Comparison of ENCODE assay signal across 9 cellular contexts in genomic region chr14:92512807-92513203, GRCh38. TPM values are rescaled to one million over a fixed set of nuclear protein-coding genes. Genes with fewer than 3 reads are reported as not detected.
A peak's percentile ranks its signal among the peaks of the same experiment; 100 is the strongest.
DNase-seq lines count a peak whose midpoint lies in the region; ATAC-seq, FAIRE-seq and TF ChIP-seq lines count a peak whose summit lies in the region.
"Had no signal": no experiment of that assay in that cellular context is flagged by ENCODE, and none has a peak within 500 bp of the region (broad histone marks: within the 10 kb centered on the region; RNA-seq: fewer than 3 reads in every experiment).

No MANE protein-coding gene starts in this region.

- POLR2A ChIA-PET in activated CD8-positive, alpha-beta T cell treated with anti-CD3 and anti-CD28 coated beads for 36 hours (lab: Charles Lee) = interaction anchor here (0.6 to 5.8 kb wide), 5 partner anchors 13 to 92 kb away, joined by 3 to 31 read pairs (median 3); no protein-coding TSS in a partner anchor

- H3K4me1 ChIP-seq in skeletal muscle satellite cell (ENCODE audit: control insufficient read depth, insufficient read depth, low read length) = peaks cover 24% of the 10 kb centered on the region

- no peaks in the 10 kb centered on the region for H3K27me3 Mint-ChIP-seq in activated CD8-positive, alpha-beta T cell treated with anti-CD3 and anti-CD28 coated beads for 36 hours

- DNase-seq in GM18507 (ENCODE audit: extremely low spot score, insufficient read length, low read depth) (no peak), SKM-1 treated with dmso at 0.1 percent for 144 hours (lab: John Stamatoyannopoulos, UW; ENCODE audit: unreplicated experiment) (no peak), SW 1271 (lab: John Stamatoyannopoulos, UW) (no peak), NCI-H2171 (lab: John Stamatoyannopoulos, UW) (no peak)
- DNase-seq in activated CD8-positive, alpha-beta T cell treated with anti-CD3 and anti-CD28 coated beads for 36 hours = no peak
- no peak for DNase-seq in effector CD8-positive, alpha-beta T cell (lab: John Stamatoyannopoulos, UW)

- peak overlapping the region; percentile 92 for H3K4me2 ChIP-seq in skeletal muscle satellite cell (ENCODE audit: low read length)

- peak overlapping the region; percentile 57 for H3K4me3 ChIP-seq in iPS-11a (ENCODE audit: low read depth, low read length)
- peak overlapping the region; percentile 86 for H3K4me3 ChIP-seq in skeletal muscle satellite cell (ENCODE audit: low read length)

- peak overlapping the region; percentile 49 for H3K27ac Mint-ChIP-seq in activated CD8-positive, alpha-beta T cell treated with anti-CD3 and anti-CD28 coated beads for 36 hours

- ATAC-seq in activated CD8-positive, alpha-beta T cell treated with anti-CD3 and anti-CD28 coated beads for 36 hours = no peak

- H3K27me3 ChIP-seq in skeletal muscle satellite cell (ENCODE audit: control insufficient read depth, insufficient read depth, low read length) = no peaks in the 10 kb centered on the region

- CTCF ChIA-PET in activated CD8-positive, alpha-beta T cell treated with anti-CD3 and anti-CD28 coated beads for 36 hours (lab: Charles Lee) = interaction anchor here (0.7 to 1.1 kb wide), 4 partner anchors 10 to 168 kb away, joined by 3 read pairs; no protein-coding TSS in a partner anchor

- no peaks in the 10 kb centered on the region for H3K36me3 ChIP-seq in skeletal muscle satellite cell (ENCODE audit: insufficient read depth, low read length)

- intact Hi-C loops in activated CD8-positive, alpha-beta T cell treated with anti-CD3 and anti-CD28 coated beads for 36 hours (cut with micrococcal nuclease) = no loop called here

- peak; percentile 26 for FAIRE-seq in GM18507 (lab: Jason Lieb, UNC)
- FAIRE-seq: small intestine had no signal

- H3K9me3 Mint-ChIP-seq in activated CD8-positive, alpha-beta T cell treated with anti-CD3 and anti-CD28 coated beads for 36 hours = no peaks in the 10 kb centered on the region

- H3K4me1 Mint-ChIP-seq in activated CD8-positive, alpha-beta T cell treated with anti-CD3 and anti-CD28 coated beads for 36 hours (ENCODE audit: low read depth) = peaks cover 25% of the 10 kb centered on the region

- H3K36me3 Mint-ChIP-seq in activated CD8-positive, alpha-beta T cell treated with anti-CD3 and anti-CD28 coated beads for 36 hours (ENCODE audit: low read depth) = peaks cover 13% of the 10 kb centered on the region

- TF ChIP-seq CTCF in activated CD8-positive, alpha-beta T cell treated with anti-CD3 and anti-CD28 coated beads for 36 hours (IDR thresholded peaks at IDR 0.05) = no peak

- no peaks in the 10 kb centered on the region for H3K9me3 ChIP-seq in skeletal muscle satellite cell (replicated peaks; ENCODE audit: low read length)

- H3K9ac ChIP-seq in skeletal muscle satellite cell (ENCODE audit: low read depth, low read length) = peak overlapping the region; percentile 94

- peak overlapping the region; percentile 66 for H3K4me3 Mint-ChIP-seq in activated CD8-positive, alpha-beta T cell treated with anti-CD3 and anti-CD28 coated beads for 36 hours

RNA-seq across cellular contexts. Expression of gene RIN3, which starts 0.8 kb away (rescaled TPM):
- 10 to 100 TPM; 61.3 to 62.4 TPM for total RNA-seq in activated CD8-positive, alpha-beta T cell treated with anti-CD3 and anti-CD28 coated beads for 36 hours
- 6.3 and 7.6 TPM in 2 replicates for total RNA-seq in skeletal muscle satellite cell (2012; rRNA removed)
